ENCODE assay signal across 1 cellular context in the genomic region with DNA sequence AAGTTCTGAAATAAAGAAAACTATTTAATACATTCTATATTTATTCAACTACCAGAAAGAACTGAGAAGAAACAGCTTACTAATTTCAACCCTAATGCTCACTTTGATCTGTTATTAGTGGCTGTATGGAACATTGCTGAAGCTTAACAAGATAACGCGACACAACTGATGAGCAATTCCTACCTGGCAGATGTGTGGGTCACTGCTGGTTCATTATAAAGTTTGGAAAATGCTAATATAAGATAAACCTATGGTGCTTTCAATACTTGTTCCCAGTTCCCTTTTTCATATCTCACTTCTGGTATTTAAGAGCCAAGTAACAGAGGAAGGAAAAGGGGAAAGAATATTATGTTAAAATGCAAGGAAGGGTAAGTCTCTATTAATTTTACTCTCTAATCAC.
A peak's percentile ranks its signal among the peaks of the same experiment; 100 is the strongest.
TF ChIP-seq lines count a peak whose summit lies in the region.

No MANE protein-coding gene starts in this region.

TF ChIP-seq in GM12878, 131 proteins besides CTCF, POLR2A, EP300 and RAD21 (continued from another document):
- TF ChIP-seq MEF2A (IDR thresholded peaks at IDR 0.05; ENCODE audit: insufficient read depth, low read depth, low read length) (peak; percentile 65; the same call in 1 of the 2 replicates), GABPA (IDR thresholded peaks at IDR 0.05; ENCODE audit: low read depth) (0 out of 2 replicates have a peak, but pooled peaks have one; percentile 18), YBX1 (IDR thresholded peaks at IDR 0.05) (no peak), SMAD1 (IDR thresholded peaks at IDR 0.05; ENCODE audit: low read depth, partially characterized antibody) (no peak)
- TF ChIP-seq, protein P1, sequence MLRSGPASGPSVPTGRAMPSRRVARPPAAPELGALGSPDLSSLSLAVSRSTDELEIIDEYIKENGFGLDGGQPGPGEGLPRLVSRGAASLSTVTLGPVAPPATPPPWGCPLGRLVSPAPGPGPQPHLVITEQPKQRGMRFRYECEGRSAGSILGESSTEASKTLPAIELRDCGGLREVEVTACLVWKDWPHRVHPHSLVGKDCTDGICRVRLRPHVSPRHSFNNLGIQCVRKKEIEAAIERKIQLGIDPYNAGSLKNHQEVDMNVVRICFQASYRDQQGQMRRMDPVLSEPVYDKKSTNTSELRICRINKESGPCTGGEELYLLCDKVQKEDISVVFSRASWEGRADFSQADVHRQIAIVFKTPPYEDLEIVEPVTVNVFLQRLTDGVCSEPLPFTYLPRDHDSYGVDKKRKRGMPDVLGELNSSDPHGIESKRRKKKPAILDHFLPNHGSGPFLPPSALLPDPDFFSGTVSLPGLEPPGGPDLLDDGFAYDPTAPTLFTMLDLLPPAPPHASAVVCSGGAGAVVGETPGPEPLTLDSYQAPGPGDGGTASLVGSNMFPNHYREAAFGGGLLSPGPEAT (IDR thresholded peaks at IDR 0.05; ENCODE audit: low read depth): peak; percentile 83
